In the genomic region with DNA sequence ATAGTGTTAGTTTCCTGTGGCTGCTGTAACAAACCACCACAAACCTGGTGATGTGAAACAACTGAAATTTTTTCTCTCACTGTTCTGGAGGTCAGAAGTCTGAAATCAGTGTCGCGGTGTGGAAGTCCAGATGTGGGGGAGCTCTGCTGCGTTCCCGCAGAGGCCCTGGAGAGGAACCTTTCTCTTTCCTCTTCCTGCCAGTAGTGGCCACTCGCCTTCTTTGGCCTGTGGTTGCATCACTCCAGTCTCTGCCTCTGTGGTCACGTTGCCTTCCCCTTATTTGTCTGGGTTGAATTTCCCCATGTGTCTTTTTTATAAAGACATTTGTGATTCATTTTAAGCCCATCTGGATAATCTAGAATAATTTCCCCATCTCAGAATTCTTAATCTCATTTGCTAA, we compare ENCODE assay signal across 1 cellular context.
TF ChIP-seq lines count a peak whose summit lies in the region.

No MANE protein-coding gene starts in this region.

TF ChIP-seq in GM23338, 12 proteins besides CTCF, POLR2A, EP300 and RAD21 (continued from another document):
- TF ChIP-seq, protein P1, sequence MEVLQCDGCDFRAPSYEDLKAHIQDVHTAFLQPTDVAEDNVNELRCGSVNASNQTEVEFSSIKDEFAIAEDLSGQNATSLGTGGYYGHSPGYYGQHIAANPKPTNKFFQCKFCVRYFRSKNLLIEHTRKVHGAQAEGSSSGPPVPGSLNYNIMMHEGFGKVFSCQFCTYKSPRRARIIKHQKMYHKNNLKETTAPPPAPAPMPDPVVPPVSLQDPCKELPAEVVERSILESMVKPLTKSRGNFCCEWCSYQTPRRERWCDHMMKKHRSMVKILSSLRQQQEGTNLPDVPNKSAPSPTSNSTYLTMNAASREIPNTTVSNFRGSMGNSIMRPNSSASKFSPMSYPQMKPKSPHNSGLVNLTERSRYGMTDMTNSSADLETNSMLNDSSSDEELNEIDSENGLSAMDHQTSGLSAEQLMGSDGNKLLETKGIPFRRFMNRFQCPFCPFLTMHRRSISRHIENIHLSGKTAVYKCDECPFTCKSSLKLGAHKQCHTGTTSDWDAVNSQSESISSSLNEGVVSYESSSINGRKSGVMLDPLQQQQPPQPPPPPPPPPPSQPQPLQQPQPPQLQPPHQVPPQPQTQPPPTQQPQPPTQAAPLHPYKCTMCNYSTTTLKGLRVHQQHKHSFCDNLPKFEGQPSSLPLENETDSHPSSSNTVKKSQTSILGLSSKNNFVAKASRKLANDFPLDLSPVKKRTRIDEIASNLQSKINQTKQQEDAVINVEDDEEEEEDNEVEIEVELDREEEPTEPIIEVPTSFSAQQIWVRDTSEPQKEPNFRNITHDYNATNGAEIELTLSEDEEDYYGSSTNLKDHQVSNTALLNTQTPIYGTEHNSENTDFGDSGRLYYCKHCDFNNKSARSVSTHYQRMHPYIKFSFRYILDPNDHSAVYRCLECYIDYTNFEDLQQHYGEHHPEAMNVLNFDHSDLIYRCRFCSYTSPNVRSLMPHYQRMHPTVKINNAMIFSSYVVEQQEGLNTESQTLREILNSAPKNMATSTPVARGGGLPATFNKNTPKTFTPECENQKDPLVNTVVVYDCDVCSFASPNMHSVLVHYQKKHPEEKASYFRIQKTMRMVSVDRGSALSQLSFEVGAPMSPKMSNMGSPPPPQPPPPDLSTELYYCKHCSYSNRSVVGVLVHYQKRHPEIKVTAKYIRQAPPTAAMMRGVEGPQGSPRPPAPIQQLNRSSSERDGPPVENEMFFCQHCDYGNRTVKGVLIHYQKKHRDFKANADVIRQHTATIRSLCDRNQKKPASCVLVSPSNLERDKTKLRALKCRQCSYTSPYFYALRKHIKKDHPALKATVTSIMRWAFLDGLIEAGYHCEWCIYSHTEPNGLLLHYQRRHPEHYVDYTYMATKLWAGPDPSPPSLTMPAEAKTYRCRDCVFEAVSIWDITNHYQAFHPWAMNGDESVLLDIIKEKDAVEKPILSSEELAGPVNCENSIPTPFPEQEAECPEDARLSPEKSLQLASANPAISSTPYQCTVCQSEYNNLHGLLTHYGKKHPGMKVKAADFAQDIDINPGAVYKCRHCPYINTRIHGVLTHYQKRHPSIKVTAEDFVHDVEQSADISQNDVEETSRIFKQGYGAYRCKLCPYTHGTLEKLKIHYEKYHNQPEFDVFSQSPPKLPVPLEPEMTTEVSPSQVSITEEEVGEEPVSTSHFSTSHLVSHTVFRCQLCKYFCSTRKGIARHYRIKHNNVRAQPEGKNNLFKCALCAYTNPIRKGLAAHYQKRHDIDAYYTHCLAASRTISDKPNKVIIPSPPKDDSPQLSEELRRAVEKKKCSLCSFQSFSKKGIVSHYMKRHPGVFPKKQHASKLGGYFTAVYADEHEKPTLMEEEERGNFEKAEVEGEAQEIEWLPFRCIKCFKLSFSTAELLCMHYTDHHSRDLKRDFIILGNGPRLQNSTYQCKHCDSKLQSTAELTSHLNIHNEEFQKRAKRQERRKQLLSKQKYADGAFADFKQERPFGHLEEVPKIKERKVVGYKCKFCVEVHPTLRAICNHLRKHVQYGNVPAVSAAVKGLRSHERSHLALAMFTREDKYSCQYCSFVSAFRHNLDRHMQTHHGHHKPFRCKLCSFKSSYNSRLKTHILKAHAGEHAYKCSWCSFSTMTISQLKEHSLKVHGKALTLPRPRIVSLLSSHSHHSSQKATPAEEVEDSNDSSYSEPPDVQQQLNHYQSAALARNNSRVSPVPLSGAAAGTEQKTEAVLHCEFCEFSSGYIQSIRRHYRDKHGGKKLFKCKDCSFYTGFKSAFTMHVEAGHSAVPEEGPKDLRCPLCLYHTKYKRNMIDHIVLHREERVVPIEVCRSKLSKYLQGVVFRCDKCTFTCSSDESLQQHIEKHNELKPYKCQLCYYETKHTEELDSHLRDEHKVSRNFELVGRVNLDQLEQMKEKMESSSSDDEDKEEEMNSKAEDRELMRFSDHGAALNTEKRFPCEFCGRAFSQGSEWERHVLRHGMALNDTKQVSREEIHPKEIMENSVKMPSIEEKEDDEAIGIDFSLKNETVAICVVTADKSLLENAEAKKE (CRISPR knock-in tag; IDR thresholded peaks at IDR 0.05) = no peak
- no peak for TF ChIP-seq EZH2phosphoT487 (IDR thresholded peaks at IDR 0.05; ENCODE audit: unreplicated experiment)
- no peak for TF ChIP-seq ZNF114 (CRISPR knock-in tag; IDR thresholded peaks at IDR 0.05)
TF ChIP-seq in GM23338: peak in this region for 0.
